ENCODE assay signal across 8 cellular contexts in genomic region chr3:99875573-99875924, GRCh38. TPM values are rescaled to one million over a fixed set of nuclear protein-coding genes. Genes with fewer than 3 reads are reported as not detected.
DNase-seq lines count a peak whose midpoint lies in the region; ATAC-seq and TF ChIP-seq lines count a peak whose summit lies in the region.

No MANE protein-coding gene starts in this region.

- DNase-seq in activated naive CD4-positive, alpha-beta T cell (lab: John Stamatoyannopoulos, UW): no peak
- no peak for DNase-seq in WTC11 (ENCODE audit: low spot score)
- no peak for DNase-seq in foreskin keratinocyte
- no peak for DNase-seq in osteocyte (ENCODE audit: extremely low spot score, unreplicated experiment)
- DNase-seq in MV-4-11 (lab: John Stamatoyannopoulos, UW): no peak

- TF ChIP-seq CTCF in WTC11 (IDR thresholded peaks at IDR 0.05) (no peak), foreskin keratinocyte (conservative IDR thresholded peaks at IDR 0.05) (no peak), osteocyte (IDR thresholded peaks at IDR 0.05) (no peak)

- no peaks in the 10 kb centered on the region for H3K27me3 Mint-ChIP-seq in activated naive CD4-positive, alpha-beta T cell treated with anti-CD3 and anti-CD28 coated beads, Interleukin-2, amount 50 U/mL, for 24 hours
- H3K27me3 Mint-ChIP-seq in WTC11 (ENCODE audit: low read depth) (peaks cover 91% of the 10 kb centered on the region), osteocyte (ENCODE audit: unreplicated experiment) (no peaks in the 10 kb centered on the region)

- peak overlapping the region; percentile 85 for H3K27ac ChIP-seq in foreskin keratinocyte

- peak; percentile 4; the same call in 1 of the 2 replicates for ATAC-seq in WTC11
- peak; percentile 34 for ATAC-seq in foreskin keratinocyte
- no peak for ATAC-seq in GM19397 (IDR thresholded peaks at IDR 0.05; ENCODE audit: unreplicated experiment)
- ATAC-seq in GM21447 (IDR thresholded peaks at IDR 0.05; ENCODE audit: unreplicated experiment): no peak

- H3K9me3 Mint-ChIP-seq in activated naive CD4-positive, alpha-beta T cell treated with anti-CD3 and anti-CD28 coated beads, Interleukin-2, amount 50 U/mL, for 24 hours: no peaks in the 10 kb centered on the region
- H3K9me3 Mint-ChIP-seq in WTC11 (no peaks in the 10 kb centered on the region), osteocyte (ENCODE audit: unreplicated experiment) (no peaks in the 10 kb centered on the region)

- H3K27me3 ChIP-seq in foreskin keratinocyte: no peaks in the 10 kb centered on the region

- H3K4me1 ChIP-seq in foreskin keratinocyte: peaks cover 48% of the 10 kb centered on the region

- H3K27ac Mint-ChIP-seq in activated naive CD4-positive, alpha-beta T cell treated with anti-CD3 and anti-CD28 coated beads, Interleukin-2, amount 50 U/mL, for 24 hours: no peak overlapping the region
- H3K27ac Mint-ChIP-seq in WTC11 (no peak overlapping the region), osteocyte (ENCODE audit: unreplicated experiment) (peak overlapping the region; percentile 87)

- CTCF ChIA-PET in WTC11 (lab: Charles Lee): interaction anchor here (0.9 to 1.4 kb wide), 6 partner anchors 16 to 379 kb away, joined by 3 to 6 read pairs (median 4); no protein-coding TSS in a partner anchor

- POLR2A ChIA-PET in WTC11 (lab: Charles Lee): interaction anchor here (0.6 kb wide), 1 partner anchor 131 kb away, joined by 4 read pairs; no protein-coding TSS in a partner anchor

- peak overlapping the region; percentile 73 for H3K4me3 Mint-ChIP-seq in activated naive CD4-positive, alpha-beta T cell treated with anti-CD3 and anti-CD28 coated beads, Interleukin-2, amount 50 U/mL, for 24 hours
- peak overlapping the region; percentile 70 for H3K4me3 Mint-ChIP-seq in WTC11
- H3K4me3 Mint-ChIP-seq in osteocyte (ENCODE audit: unreplicated experiment): peak overlapping the region; percentile 86

- peaks cover 43% of the 10 kb centered on the region for H3K4me1 Mint-ChIP-seq in activated naive CD4-positive, alpha-beta T cell treated with anti-CD3 and anti-CD28 coated beads, Interleukin-2, amount 50 U/mL, for 24 hours
- peaks cover 25% of the 10 kb centered on the region for H3K4me1 Mint-ChIP-seq in WTC11
- peaks cover 58% of the 10 kb centered on the region for H3K4me1 Mint-ChIP-seq in osteocyte (ENCODE audit: unreplicated experiment)

- no peaks in the 10 kb centered on the region for H3K36me3 Mint-ChIP-seq in activated naive CD4-positive, alpha-beta T cell treated with anti-CD3 and anti-CD28 coated beads, Interleukin-2, amount 50 U/mL, for 24 hours
- H3K36me3 Mint-ChIP-seq in WTC11 (no peaks in the 10 kb centered on the region), osteocyte (ENCODE audit: unreplicated experiment) (peaks cover 15% of the 10 kb centered on the region)

TF ChIP-seq in WTC11, 78 proteins besides CTCF, POLR2A, EP300 and RAD21:
- TF ChIP-seq HMGXB4 (CRISPR knock-in tag; IDR thresholded peaks at IDR 0.05) (no peak), USF1 (CRISPR knock-in tag; IDR thresholded peaks at IDR 0.05) (no peak)

RNA-seq across cellular contexts. Expression of gene CMSS1, which starts 57.9 kb away (rescaled TPM):
- total RNA-seq in WTC11 (2021) (57.7 to 70.6 TPM (median 61.7 TPM) in 3 replicates), foreskin keratinocyte (49.9 and 57.8 TPM in 2 replicates), osteocyte (38.5 and 47.2 TPM in 2 replicates)
- 58.5 and 66.9 TPM in 2 replicates for polyA plus RNA-seq in foreskin keratinocyte

Comparison
In these comparisons a context has a peak if more than half of its experiments do, and no peak if none do; other contexts are left out.
1. ATAC-seq: peak in WTC11 (single experiment) and foreskin keratinocyte (single experiment); none in GM19397 (single experiment) and GM21447 (single experiment).
2. Peak in every context shown above with its lines, with median percentiles within 50 percentile points of each other: H3K4me3 Mint-ChIP-seq.